Comparison of ENCODE assay signal across 11 cellular contexts in the genomic region with DNA sequence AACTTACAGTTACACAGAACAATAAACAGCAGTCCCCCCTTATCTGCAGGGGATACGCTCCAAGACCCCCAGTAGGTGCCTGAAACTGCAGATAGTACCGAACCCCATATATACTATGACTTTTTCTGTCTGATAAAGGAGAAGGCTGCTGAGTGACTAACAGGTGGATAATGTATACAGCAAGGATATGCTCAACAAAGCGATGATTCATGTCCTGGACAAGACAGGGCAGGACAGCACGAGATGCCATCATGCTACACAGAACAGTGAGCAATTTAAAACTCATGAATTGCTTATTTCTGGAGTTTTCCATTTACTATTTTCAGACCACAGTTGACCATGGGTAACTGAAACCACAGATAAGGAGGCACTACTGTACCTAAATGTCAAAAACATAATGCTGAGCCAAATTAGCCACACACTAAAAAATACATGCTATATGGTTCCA.
DNase-seq lines count a peak whose midpoint lies in the region; ATAC-seq and TF ChIP-seq lines count a peak whose summit lies in the region.
"Had no signal": no experiment of that assay in that cellular context is flagged by ENCODE, and none has a peak within 500 bp of the region (broad histone marks: within the 10 kb centered on the region; RNA-seq: fewer than 3 reads in every experiment).

No MANE protein-coding gene starts in this region.

- peaks cover 10% of the 10 kb centered on the region for H3K4me1 ChIP-seq in IMR-90 (ENCODE audit: control insufficient read depth, insufficient read depth, low read length)
- H3K4me1 ChIP-seq in mammary epithelial cell (ENCODE audit: insufficient read depth, low read length), result peaks cover 44% of the 10 kb centered on the region

- H3K27me3 ChIP-seq in IMR-90 (ENCODE audit: control insufficient read depth, insufficient read depth, low read length) (no peaks in the 10 kb centered on the region), mammary epithelial cell (ENCODE audit: insufficient read depth, low read length) (no peaks in the 10 kb centered on the region), H7 (ENCODE audit: control insufficient read depth, insufficient read depth, low read length) (no peaks in the 10 kb centered on the region)

- no peak overlapping the region for H4K5ac ChIP-seq in IMR-90 (ENCODE audit: low read depth, low read length)

- H2AFZ ChIP-seq in IMR-90 (replicated peaks; ENCODE audit: low read length, poor library complexity) (no peak overlapping the region), mammary epithelial cell (ENCODE audit: low read depth, low read length) (no peak overlapping the region)

- intact Hi-C loops in IMR-90 (cut with micrococcal nuclease), result no loop called here
- intact Hi-C loops in mammary epithelial cell (cut with micrococcal nuclease), result loop anchor here (2.0 to 5.0 kb wide), 3 partner anchors 20 to 78 kb away; a partner anchor contains a TSS

- H3K9ac ChIP-seq in IMR-90 (ENCODE audit: low read depth, low read length) (no peak overlapping the region), mammary epithelial cell (ENCODE audit: insufficient read depth, low read length) (peak overlapping the region; percentile 45)

- no peak for TF ChIP-seq CTCF in IMR-90 (conservative IDR thresholded peaks at IDR 0.05; ENCODE audit: low read depth, low read length)
- no peak for TF ChIP-seq CTCF in mammary epithelial cell (conservative IDR thresholded peaks at IDR 0.05 in 1 of 2, IDR thresholded peaks at IDR 0.05 in 1 of 2; ENCODE audit: extremely low read depth in 1 of 2, insufficient read depth in 1 of 2, low read depth in 1 of 2, low read length in 2 of 2)
- TF ChIP-seq CTCF in type B pancreatic cell (conservative IDR thresholded peaks at IDR 0.05), result no peak
- no peak for TF ChIP-seq CTCF in omental fat pad (IDR thresholded peaks at IDR 0.05)

- H3K9me3 ChIP-seq in IMR-90 (ENCODE audit: control insufficient read depth, insufficient read depth, low read length), result no peaks in the 10 kb centered on the region; the same call in 1 of the 2 replicates
- H3K9me3 ChIP-seq in mammary epithelial cell (replicated peaks; ENCODE audit: insufficient read depth, low read length), result no peaks in the 10 kb centered on the region

- H4K20me1 ChIP-seq in IMR-90 (ENCODE audit: insufficient read depth, low read length) (no peaks in the 10 kb centered on the region), mammary epithelial cell (ENCODE audit: insufficient read depth, low read length) (no peaks in the 10 kb centered on the region)

- dilution Hi-C loops in IMR-90 (cut with HindIII; ENCODE audit: low sequenced_read_pairs, unreplicated experiment), result no loop called here
- dilution Hi-C loops in mammary epithelial cell (cut with HindIII; ENCODE audit: low sequenced_read_pairs), result no loop called here

- H2BK120ac ChIP-seq in IMR-90 (ENCODE audit: low read depth, low read length), result peak overlapping the region; percentile 75

- no peak overlapping the region for H2AK9ac ChIP-seq in IMR-90 (replicated peaks; ENCODE audit: low read depth, low read length, poor library complexity)

- no peaks in the 10 kb centered on the region for H3K79me2 ChIP-seq in mammary epithelial cell (ENCODE audit: insufficient read depth, low read length)

- H4K8ac ChIP-seq in IMR-90 (ENCODE audit: low read depth in 2 of 2, low read length in 2 of 2), result peak overlapping the region in 1 of 2 experiments; percentile 69; a peak in 1 of 4 replicates

- no peak overlapping the region for H3K23ac ChIP-seq in IMR-90 (ENCODE audit: low read depth, low read length)

- peak; percentile 15; the same call in 1 of the 2 replicates for TF ChIP-seq RAD21 in IMR-90 (IDR thresholded peaks at IDR 0.05; ENCODE audit: low read length)

- peaks cover 4 to 19% of the 10 kb centered on the region in 2 experiments; a peak in 3 of 4 replicates for H3K79me1 ChIP-seq in IMR-90 (ENCODE audit: low read depth in 1 of 2, low read length in 2 of 2)

- peak; percentile 42 for DNase-seq in A172 (ENCODE audit: low spot score)
- DNase-seq in IMR-90, result peak; percentile 92
- peak; percentile 97 for DNase-seq in mammary epithelial cell
- DNase-seq in type B pancreatic cell (ENCODE audit: extremely low spot score, unreplicated experiment), result no peak
- no peak for DNase-seq in omental fat pad (ENCODE audit: low spot score)
- DNase-seq in H7, result no peak
- no peak for DNase-seq in NK-92 treated with Interleukin-12 subunit alpha and Interleukin-12 subunit beta, amount 100 ng/mL, for 24 hours (lab: John Stamatoyannopoulos, UW)
- DNase-seq: activated naive CD8-positive, alpha-beta T cell treated with anti-CD3 and anti-CD28 coated beads, Interleukin-2, amount 10 ng/mL, durations not matched to agents 7 days and 5 days; midbrain had no signal

- no peak overlapping the region for H3K4me3 Mint-ChIP-seq in type B pancreatic cell
- H3K4me3 Mint-ChIP-seq: activated naive CD8-positive, alpha-beta T cell treated with anti-CD3 and anti-CD28 coated beads, Interleukin-2, amount 10 ng/mL, durations not matched to agents 7 days and 5 days; B cell had no signal

- no peak overlapping the region for H4K91ac ChIP-seq in IMR-90 (ENCODE audit: insufficient read depth, low read depth, low read length)

- in situ Hi-C loops in IMR-90 (cut with MboI; ENCODE audit: low sequenced_read_pairs), result no loop called here
- in situ Hi-C loops in mammary epithelial cell (cut with MboI; ENCODE audit: low sequenced_read_pairs in 2 of 2), result no loop called here

- 0 out of 3 replicates have a peak overlapping the region, but pooled peaks have one; percentile 13 for H2BK15ac ChIP-seq in IMR-90 (ENCODE audit: low read depth, low read length)

- no peaks in the 10 kb centered on the region for H3K4me1 Mint-ChIP-seq in type B pancreatic cell (ENCODE audit: unreplicated experiment)
- H3K4me1 Mint-ChIP-seq: activated naive CD8-positive, alpha-beta T cell treated with anti-CD3 and anti-CD28 coated beads, Interleukin-2, amount 10 ng/mL, durations not matched to agents 7 days and 5 days; B cell had no signal

- no CpG with 5 or more reads among the region's 4 CpGs for WGBS in IMR-90 (ENCODE audit: extremely low coverage in 2 of 2, insufficient read length in 1 of 2), 2 experiments
- 11% methylated on average over 4 of the region's 4 CpGs for WGBS in mammary epithelial cell (ENCODE audit: low coverage, missing lambda C conversion rate)

- H3K9me1 ChIP-seq in IMR-90 (ENCODE audit: insufficient read depth, low read length), result peaks cover 9% of the 10 kb centered on the region

- H3K27me3 Mint-ChIP-seq in type B pancreatic cell, result no peaks in the 10 kb centered on the region
- H3K27me3 Mint-ChIP-seq: activated naive CD8-positive, alpha-beta T cell treated with anti-CD3 and anti-CD28 coated beads, Interleukin-2, amount 10 ng/mL, durations not matched to agents 7 days and 5 days; B cell had no signal

- H3K27ac Mint-ChIP-seq in type B pancreatic cell, result no peak overlapping the region
- H3K27ac Mint-ChIP-seq: activated naive CD8-positive, alpha-beta T cell treated with anti-CD3 and anti-CD28 coated beads, Interleukin-2, amount 10 ng/mL, durations not matched to agents 7 days and 5 days; B cell had no signal

- peak overlapping the region; percentile 44; the same call in 1 of the 2 replicates for H3K56ac ChIP-seq in IMR-90 (ENCODE audit: extremely low read depth, insufficient read depth, low read length)

- H3K36me3 Mint-ChIP-seq in type B pancreatic cell, result peaks cover under 1% of the 10 kb centered on the region

- no TSS peak for BruUV-seq in IMR-90 (replicated peaks; lab: Mats Ljungman, UMichigan)
- BruUV-seq in mammary epithelial cell (replicated peaks; lab: Mats Ljungman, UMichigan), result no TSS peak

- H3K4me2 ChIP-seq in IMR-90 (ENCODE audit: low read depth, low read length) (peak overlapping the region; percentile 49; the same call in 1 of the 2 replicates), mammary epithelial cell (ENCODE audit: insufficient read depth, low read depth, low read length) (peak overlapping the region; percentile 66)

- H2BK5ac ChIP-seq in IMR-90 (ENCODE audit: low read depth, low read length, poor library complexity, severe bottlenecking), result peak overlapping the region; percentile 86

- H3K4me3 ChIP-seq in IMR-90 (ENCODE audit: insufficient read depth, low read depth, low read length) (no peak overlapping the region), mammary epithelial cell (replicated peaks in 1 of 3; ENCODE audit: insufficient read depth in 1 of 3, low read depth in 2 of 3, low read length in 3 of 3) (no peak overlapping the region), H7 (ENCODE audit: insufficient read depth, low read depth, low read length) (no peak overlapping the region)

- TF ChIP-seq POLR2A in IMR-90 (IDR thresholded peaks at IDR 0.05; ENCODE audit: low read depth, low read length), result no peak

- H2AK5ac ChIP-seq in IMR-90 (ENCODE audit: low read depth, low read length), result no peak overlapping the region

- H3K27ac ChIP-seq in IMR-90 (ENCODE audit: insufficient read depth, low read length) (peak overlapping the region; percentile 81), mammary epithelial cell (ENCODE audit: insufficient read depth, low read depth, low read length) (peak overlapping the region; percentile 95)

- H3K4ac ChIP-seq in IMR-90 (ENCODE audit: low read depth, low read length), result peak overlapping the region; percentile 82

- peak overlapping the region; percentile 78; the same call in 1 of the 2 replicates for H2BK20ac ChIP-seq in IMR-90 (ENCODE audit: low read depth, low read length)

- no peaks in the 10 kb centered on the region for H3K36me3 ChIP-seq in IMR-90 (ENCODE audit: control insufficient read depth, insufficient read depth, low read length)
- no peaks in the 10 kb centered on the region for H3K36me3 ChIP-seq in mammary epithelial cell (ENCODE audit: insufficient read depth, low read length)
- peaks cover 1% of the 10 kb centered on the region; the same call in 1 of the 2 replicates for H3K36me3 ChIP-seq in H7 (replicated peaks; ENCODE audit: control insufficient read depth, insufficient read depth, low read length)

- CTCF ChIA-PET in IMR-90 (lab: Yijun Ruan, JAX) (interaction anchor here (0.6 kb wide), 1 partner anchor 360 kb away, joined by 3 read pairs; no protein-coding TSS in a partner anchor), mammary epithelial cell (lab: Charles Lee; ENCODE audit: low non-redundant PET) (no interaction called here)

- POLR2A ChIA-PET in IMR-90 (lab: Charles Lee; ENCODE audit: unreplicated experiment), result no interaction called here

- H3K18ac ChIP-seq in IMR-90 (ENCODE audit: low read depth, low read length), result no peak overlapping the region; the same call in 1 of the 2 replicates

- ATAC-seq in GM21447 (IDR thresholded peaks at IDR 0.05; ENCODE audit: unreplicated experiment) (peak; percentile 21), IMR-90 (ENCODE audit: low read depth) (peak; percentile 85), omental fat pad (ENCODE audit: low FRiP score) (no peak)

- no peak overlapping the region for H3K14ac ChIP-seq in IMR-90 (replicated peaks; ENCODE audit: low read depth, low read length)

- no peaks in the 10 kb centered on the region for H3K9me3 Mint-ChIP-seq in type B pancreatic cell
- H3K9me3 Mint-ChIP-seq: activated naive CD8-positive, alpha-beta T cell treated with anti-CD3 and anti-CD28 coated beads, Interleukin-2, amount 10 ng/mL, durations not matched to agents 7 days and 5 days had no signal

TF ChIP-seq in IMR-90, 13 proteins besides CTCF, POLR2A, EP300 and RAD21 (continues in another document):
- TF ChIP-seq RCOR1 (IDR thresholded peaks at IDR 0.05; ENCODE audit: insufficient replicate concordance, low read length), result peak; percentile 91
- TF ChIP-seq FOS (IDR thresholded peaks at IDR 0.05; ENCODE audit: low read depth, low read length), result peak; percentile 80

Comparison
In these comparisons a context has a peak if more than half of its experiments do, and no peak if none do; other contexts are left out.
1. DNase-seq: peak in A172 (single experiment), IMR-90 (single experiment) and mammary epithelial cell (single experiment); none in type B pancreatic cell (single experiment), omental fat pad (single experiment), H7 (single experiment) and NK-92 treated with Interleukin-12 subunit alpha and Interleukin-12 subunit beta, amount 100 ng/mL, for 24 hours (single experiment).